Comparison of ENCODE assay signal across 1 cellular context in the genomic region with DNA sequence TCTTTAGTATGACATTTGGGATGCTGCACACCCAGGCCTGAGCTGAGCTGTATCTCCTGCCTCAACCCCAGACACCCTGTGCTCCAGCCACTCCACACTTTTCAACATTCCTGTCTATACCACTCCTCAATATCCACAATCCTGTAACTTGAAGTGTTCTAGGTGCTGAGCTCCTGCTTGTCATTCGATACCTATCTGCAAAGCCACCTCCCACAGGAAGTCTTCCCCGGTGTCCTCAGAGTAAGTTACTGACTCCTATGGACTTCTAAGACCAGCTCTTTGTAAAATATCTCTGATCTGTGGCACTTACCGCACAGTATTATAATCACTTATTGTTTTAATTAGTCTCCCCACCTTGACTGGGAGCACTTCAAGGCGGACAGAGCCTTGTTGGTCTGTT.
TF ChIP-seq lines count a peak whose summit lies in the region.

No MANE protein-coding gene starts in this region.

TF ChIP-seq in K562, 482 proteins besides CTCF, POLR2A, EP300 and RAD21:
- peak; percentile 60 for TF ChIP-seq ZFP36 (IDR thresholded peaks at IDR 0.05; ENCODE audit: low read depth, low read length, partially characterized antibody)
- TF ChIP-seq HNRNPL (IDR thresholded peaks at IDR 0.05; ENCODE audit: low read depth, low read length), result no peak
